Comparison of ENCODE assay signal across 20 cellular contexts in genomic region chr1:2292725-2293450, GRCh38.
A peak's percentile ranks its signal among the peaks of the same experiment; 100 is the strongest.
DNase-seq lines count a peak whose midpoint lies in the region; ATAC-seq and TF ChIP-seq lines count a peak whose summit lies in the region.
"Had no signal": no experiment of that assay in that cellular context is flagged by ENCODE, and none has a peak within 500 bp of the region (broad histone marks: within the 10 kb centered on the region; RNA-seq: fewer than 3 reads in every experiment).

No MANE protein-coding gene starts in this region.

- H2AFZ ChIP-seq in GM23248 (no peak overlapping the region), PC-3 (ENCODE audit: low read length) (no peak overlapping the region)

- H3K27me3 ChIP-seq in breast epithelium (no peaks in the 10 kb centered on the region), dorsolateral prefrontal cortex (no peaks in the 10 kb centered on the region), GM23248 (replicated peaks; ENCODE audit: insufficient read depth) (no peaks in the 10 kb centered on the region), PC-3 (ENCODE audit: low read length) (no peaks in the 10 kb centered on the region)
- no peaks in the 10 kb centered on the region for H3K27me3 ChIP-seq in effector memory CD4-positive, alpha-beta T cell (replicated peaks; ENCODE audit: control insufficient read depth, insufficient read depth, low read length, poor library complexity, severe bottlenecking)
- H3K27me3 ChIP-seq: body of pancreas, MG63 had no signal

- H3K9ac ChIP-seq in GM23248 (no peak overlapping the region), PC-3 (ENCODE audit: low read length) (no peak overlapping the region)

- DNase-seq in breast epithelium (ENCODE audit: low spot score in 2 of 2), result no peak
- no peak for DNase-seq in MCF 10A (ENCODE audit: unreplicated experiment)
- DNase-seq in dorsolateral prefrontal cortex, result no peak
- DNase-seq in natural killer cell, result no peak
- no peak for DNase-seq in effector memory CD4-positive, alpha-beta T cell
- DNase-seq in GM23248, result no peak
- DNase-seq in PC-3, result no peak
- DNase-seq: activated B cell treated with CpG ODN at 0.5 μM for 24 hours; body of pancreas; islet precursor cell; mesendoderm; MG63; NCI-H187 treated with DMSO at 0.1 percent for 48 hours; NCI-H510A; stimulated activated CD4-positive, alpha-beta T cell treated with anti-CD3 and anti-CD28 coated beads, Interleukin-1b, Interleukin-23, amount 100 ng/mL, for 48 hours; T-helper 1 cell had no signal

- POLR2A ChIA-PET in MCF 10A (lab: Yijun Ruan, JAX), result interaction anchor here (1.3 kb wide), 1 partner anchor 62 kb away, joined by 4 read pairs; no protein-coding TSS in a partner anchor
- POLR2A ChIA-PET in PC-3 (lab: Charles Lee; ENCODE audit: unreplicated experiment), result no interaction called here

- H4K20me1 ChIP-seq in GM23248 (ENCODE audit: insufficient read depth) (no peaks in the 10 kb centered on the region), PC-3 (ENCODE audit: low read length) (peaks cover 53% of the 10 kb centered on the region)

- BruUV-seq in MCF 10A (replicated peaks; lab: Mats Ljungman, UMichigan) (no TSS peak), PC-3 (replicated peaks; lab: Mats Ljungman, UMichigan) (no TSS peak)

- H3K9me2 ChIP-seq in GM23248 (ENCODE audit: insufficient read depth) (no peaks in the 10 kb centered on the region), PC-3 (replicated peaks; ENCODE audit: low read length) (no peaks in the 10 kb centered on the region)

- TF ChIP-seq CTCF in breast epithelium (IDR thresholded peaks at IDR 0.05) (no peak), MCF 10A (IDR thresholded peaks at IDR 0.05; ENCODE audit: unreplicated experiment) (no peak), dorsolateral prefrontal cortex (IDR thresholded peaks at IDR 0.05 in 54 of 56, conservative IDR thresholded peaks at IDR 0.05 in 2 of 56; ENCODE audit: low read depth in 1 of 56, partially characterized antibody in 56 of 56) (no peak), natural killer cell (IDR thresholded peaks at IDR 0.05) (no peak), PC-3 (conservative IDR thresholded peaks at IDR 0.05; ENCODE audit: low read depth, low read length) (no peak)

- WGBS in GM23248 (ENCODE audit: low coverage in 1 of 2, low lambda C conversion rate in 2 of 2, missing lambda C conversion rate in 2 of 2), 2 experiments, result 85 to 87% methylated on average over 28 to 30 of the region's 30 CpGs

- H3K36me3 ChIP-seq in breast epithelium, result no peaks in the 10 kb centered on the region
- H3K36me3 ChIP-seq in effector memory CD4-positive, alpha-beta T cell (ENCODE audit: control insufficient read depth, insufficient read depth, low read length), result no peaks in the 10 kb centered on the region
- H3K36me3 ChIP-seq in GM23248 (ENCODE audit: low read depth), result no peaks in the 10 kb centered on the region
- H3K36me3 ChIP-seq in PC-3 (ENCODE audit: low read depth, low read length), result no peaks in the 10 kb centered on the region
- H3K36me3 ChIP-seq: neutrophil had no signal

- H3K4me1 ChIP-seq in breast epithelium (peaks cover 30 to 32% of the 10 kb centered on the region in 2 donors), GM23248 (ENCODE audit: insufficient read depth) (peaks cover 51% of the 10 kb centered on the region), PC-3 (ENCODE audit: insufficient read depth, low read length) (no peaks in the 10 kb centered on the region)
- H3K4me1 ChIP-seq in effector memory CD4-positive, alpha-beta T cell (ENCODE audit: control insufficient read depth, insufficient read depth, low read length, poor library complexity, severe bottlenecking), result peaks cover 88% of the 10 kb centered on the region

- H3K27me3 Mint-ChIP-seq in MCF 10A (ENCODE audit: insufficient read depth, unreplicated experiment), result no peaks in the 10 kb centered on the region
- no peaks in the 10 kb centered on the region for H3K27me3 Mint-ChIP-seq in natural killer cell (ENCODE audit: low read depth in 2 of 2)
- H3K27me3 Mint-ChIP-seq: activated B cell treated with CpG ODN at 0.5 μM for 24 hours had no signal

- H3K4me1 Mint-ChIP-seq in MCF 10A (ENCODE audit: insufficient read depth, unreplicated experiment), result peaks cover 26% of the 10 kb centered on the region
- H3K4me1 Mint-ChIP-seq in natural killer cell, result peaks cover 63 to 79% of the 10 kb centered on the region in 2 donors

- in situ Hi-C loops in GM23248 (cut with MboI), result no loop called here

- TF ChIP-seq POLR2A in breast epithelium (IDR thresholded peaks at IDR 0.05), result no peak

- H3F3A ChIP-seq in GM23248 (ENCODE audit: insufficient read depth) (peaks cover 19% of the 10 kb centered on the region), PC-3 (ENCODE audit: low read length, unreplicated experiment) (no peaks in the 10 kb centered on the region)

- H3K4me3 ChIP-seq in breast epithelium (no peak overlapping the region), dorsolateral prefrontal cortex (no peak overlapping the region), GM23248 (no peak overlapping the region), PC-3 (ENCODE audit: low read length) (no peak overlapping the region)
- no peak overlapping the region for H3K4me3 ChIP-seq in effector memory CD4-positive, alpha-beta T cell (ENCODE audit: insufficient read depth, low read depth, low read length, poor library complexity, severe bottlenecking)
- H3K4me3 ChIP-seq: body of pancreas, MG63 had no signal

- H3K79me2 ChIP-seq in GM23248 (ENCODE audit: insufficient read depth), result peaks cover 96% of the 10 kb centered on the region
- peaks cover 98% of the 10 kb centered on the region for H3K79me2 ChIP-seq in PC-3 (ENCODE audit: low read length)

- no peak for ATAC-seq in natural killer cell
- ATAC-seq in PC-3, result no peak
- no peak for ATAC-seq in GM21447 (IDR thresholded peaks at IDR 0.05; ENCODE audit: unreplicated experiment)
- ATAC-seq: body of pancreas, right cardiac atrium, Right ventricle myocardium inferior had no signal

- H3K36me3 Mint-ChIP-seq in MCF 10A (ENCODE audit: insufficient read depth, unreplicated experiment) (peaks cover 13% of the 10 kb centered on the region), natural killer cell (no peaks in the 10 kb centered on the region)

- no peak overlapping the region for H3K4me3 Mint-ChIP-seq in MCF 10A (ENCODE audit: unreplicated experiment)
- no peak overlapping the region for H3K4me3 Mint-ChIP-seq in natural killer cell
- H3K4me3 Mint-ChIP-seq: activated B cell treated with CpG ODN at 0.5 μM for 24 hours had no signal

- H3K27ac Mint-ChIP-seq in MCF 10A (ENCODE audit: low read depth, unreplicated experiment) (no peak overlapping the region), natural killer cell (peak overlapping the region; percentile 95 to 97)
- H3K27ac Mint-ChIP-seq: activated B cell treated with CpG ODN at 0.5 μM for 24 hours had no signal

- H3K9me3 ChIP-seq in breast epithelium, result no peaks in the 10 kb centered on the region
- H3K9me3 ChIP-seq in effector memory CD4-positive, alpha-beta T cell (ENCODE audit: control insufficient read depth, low read length), result no peaks in the 10 kb centered on the region
- H3K9me3 ChIP-seq in GM23248 (ENCODE audit: low read depth), result no peaks in the 10 kb centered on the region
- no peaks in the 10 kb centered on the region for H3K9me3 ChIP-seq in PC-3 (ENCODE audit: low read length)
- H3K9me3 ChIP-seq: body of pancreas, MG63, neutrophil had no signal

- peak overlapping the region; percentile 29 to 94 for H3K27ac ChIP-seq in breast epithelium
- H3K27ac ChIP-seq in dorsolateral prefrontal cortex, result peak overlapping the region in 31 of 59 donors; percentile 6 to 96 (median 80)
- H3K27ac ChIP-seq in effector memory CD4-positive, alpha-beta T cell (ENCODE audit: insufficient read depth, low read length, poor library complexity, severe bottlenecking), result no peak overlapping the region
- H3K27ac ChIP-seq in GM23248, result no peak overlapping the region
- H3K27ac ChIP-seq in PC-3 (ENCODE audit: low read length), result no peak overlapping the region
- H3K27ac ChIP-seq: body of pancreas, neutrophil had no signal

- H3K4me2 ChIP-seq in GM23248 (ENCODE audit: unreplicated experiment) (no peak overlapping the region), PC-3 (ENCODE audit: low read length) (no peak overlapping the region)

- intact Hi-C loops in breast epithelium (cut with DNase I; ENCODE audit: low total_unique reads) (no loop called here), MCF 10A (cut with micrococcal nuclease) (loop anchor here (5.0 to 10.0 kb wide), 2 partner anchors 61 to 98 kb away; partner anchors contain the start of gene FAAP20), dorsolateral prefrontal cortex (cut with DNase I) (no loop called here), natural killer cell (cut with micrococcal nuclease) (no loop called here), PC-3 (cut with micrococcal nuclease) (no loop called here)

- H3K9me3 Mint-ChIP-seq in MCF 10A (ENCODE audit: unreplicated experiment), result no peaks in the 10 kb centered on the region
- H3K9me3 Mint-ChIP-seq in natural killer cell, result no peaks in the 10 kb centered on the region
- H3K9me3 Mint-ChIP-seq: activated B cell treated with CpG ODN at 0.5 μM for 24 hours had no signal

- CTCF ChIA-PET in MCF 10A (lab: Yijun Ruan, JAX) (interaction anchor here (0.6 kb wide), 1 partner anchor 33 kb away, joined by 3 read pairs; no protein-coding TSS in a partner anchor), PC-3 (lab: Charles Lee) (no interaction called here)

Comparison
In these comparisons a context has a peak if more than half of its experiments do, and no peak if none do; other contexts are left out.
1. H3K27ac ChIP-seq: peak in breast epithelium (2 of 2) and dorsolateral prefrontal cortex (31 of 59); none in effector memory CD4-positive, alpha-beta T cell (single experiment), GM23248 (single experiment) and PC-3 (single experiment).